Comparison of ENCODE assay signal across 1 cellular context in genomic region chr18:58057291-58057965, GRCh38.
TF ChIP-seq lines count a peak whose summit lies in the region.

No MANE protein-coding gene starts in this region.

TF ChIP-seq in IMR-90, 13 proteins besides CTCF, POLR2A, EP300 and RAD21 (continued from another document):
- TF ChIP-seq USF2 (IDR thresholded peaks at IDR 0.05; ENCODE audit: low read depth, low read length) (no peak), NFE2L2 (IDR thresholded peaks at IDR 0.05; ENCODE audit: low read depth, low read length) (no peak), RCOR1 (IDR thresholded peaks at IDR 0.05; ENCODE audit: insufficient replicate concordance, low read length) (no peak), FOS (IDR thresholded peaks at IDR 0.05; ENCODE audit: low read depth, low read length) (no peak), MAFK (IDR thresholded peaks at IDR 0.05; ENCODE audit: low read depth, low read length) (no peak), MXI1 (IDR thresholded peaks at IDR 0.05; ENCODE audit: borderline replicate concordance, low read depth, low read length) (no peak), MAZ (IDR thresholded peaks at IDR 0.05; ENCODE audit: borderline replicate concordance, low read depth, low read length) (no peak)
